ENCODE assay signal across 3 cellular contexts in genomic region chr4:153177841-153178240, GRCh38.
TF ChIP-seq lines count a peak whose summit lies in the region.

No MANE protein-coding gene starts in this region.

TF ChIP-seq in GM23338, 12 proteins besides CTCF, POLR2A, EP300 and RAD21:
- TF ChIP-seq CREB1 (CRISPR knock-in tag; IDR thresholded peaks at IDR 0.05; ENCODE audit: low read depth) (no peak), NANOG (IDR thresholded peaks at IDR 0.05; ENCODE audit: borderline replicate concordance) (no peak), ZNF331 (CRISPR knock-in tag; IDR thresholded peaks at IDR 0.05; ENCODE audit: low read depth) (no peak), EZH2 (IDR thresholded peaks at IDR 0.05; ENCODE audit: low read depth, unreplicated experiment) (no peak)

TF ChIP-seq in Ishikawa, 13 proteins besides CTCF, POLR2A, EP300 and RAD21:
- TF ChIP-seq EGR1 (IDR thresholded peaks at IDR 0.05) (no peak), NFIC (IDR thresholded peaks at IDR 0.05) (0 out of 2 replicates have a peak, but pooled peaks have one; percentile 27), FOXM1 (IDR thresholded peaks at IDR 0.05; ENCODE audit: borderline replicate concordance, low read depth) (peak; percentile 29; the same call in 1 of the 2 replicates), ZBTB7A (IDR thresholded peaks at IDR 0.05; ENCODE audit: low read depth) (no peak; the same call in 1 of the 2 replicates), TCF12 (IDR thresholded peaks at IDR 0.05; ENCODE audit: low read depth) (peak; percentile 89), CEBPB (IDR thresholded peaks at IDR 0.05) (0 out of 2 replicates have a peak, but pooled peaks have one; percentile 8), MAX (IDR thresholded peaks at IDR 0.05) (peak; percentile 36; the same call in 1 of the 2 replicates), YY1 (IDR thresholded peaks at IDR 0.05; ENCODE audit: low read depth) (0 out of 2 replicates have a peak, but pooled peaks have one; percentile 25)

TF ChIP-seq in H1, 55 proteins besides CTCF, POLR2A, EP300 and RAD21:
- TF ChIP-seq YY1 (IDR thresholded peaks at IDR 0.05; ENCODE audit: low read depth, low read length) (no peak), POLR2AphosphoS5 (IDR thresholded peaks at IDR 0.05; ENCODE audit: low read depth, low read length) (no peak), CBX5 (IDR thresholded peaks at IDR 0.05; ENCODE audit: low read depth, low read length) (no peak), SUZ12 (IDR thresholded peaks at IDR 0.05; ENCODE audit: low read length) (no peak), HDAC2 (IDR thresholded peaks at IDR 0.05; ENCODE audit: borderline replicate concordance in 1 of 2, low read depth in 2 of 2, low read length in 2 of 2) (no peak), BACH1 (IDR thresholded peaks at IDR 0.05; ENCODE audit: low read length) (no peak), TCF12 (IDR thresholded peaks at IDR 0.05; ENCODE audit: low read depth, low read length) (no peak), GTF2F1 (IDR thresholded peaks at IDR 0.05; ENCODE audit: borderline replicate concordance, low read depth, low read length) (no peak), MAX (IDR thresholded peaks at IDR 0.05) (no peak), CHD1 (IDR thresholded peaks at IDR 0.05; ENCODE audit: low read depth, low read length) (no peak), TBP (IDR thresholded peaks at IDR 0.05; ENCODE audit: low read depth, low read length) (no peak), KDM1A (IDR thresholded peaks at IDR 0.05; ENCODE audit: borderline replicate concordance, low read length) (no peak), TAF7 (optimal IDR thresholded peaks at IDR 0.05; ENCODE audit: borderline replicate concordance, low read depth, low read length) (no peak), EGR1 (IDR thresholded peaks at IDR 0.05; ENCODE audit: borderline replicate concordance, low read depth, low read length) (no peak), RBBP5 (IDR thresholded peaks at IDR 0.05; ENCODE audit: borderline replicate concordance, low read depth, low read length) (no peak), KDM4A (IDR thresholded peaks at IDR 0.05; ENCODE audit: low read depth, low read length, severe bottlenecking) (no peak), POU5F1 (IDR thresholded peaks at IDR 0.05; ENCODE audit: low read depth, low read length) (no peak), MAFK (IDR thresholded peaks at IDR 0.05; ENCODE audit: low read depth, low read length) (no peak)
